ENCODE assay signal across 1 cellular context in the genomic region with DNA sequence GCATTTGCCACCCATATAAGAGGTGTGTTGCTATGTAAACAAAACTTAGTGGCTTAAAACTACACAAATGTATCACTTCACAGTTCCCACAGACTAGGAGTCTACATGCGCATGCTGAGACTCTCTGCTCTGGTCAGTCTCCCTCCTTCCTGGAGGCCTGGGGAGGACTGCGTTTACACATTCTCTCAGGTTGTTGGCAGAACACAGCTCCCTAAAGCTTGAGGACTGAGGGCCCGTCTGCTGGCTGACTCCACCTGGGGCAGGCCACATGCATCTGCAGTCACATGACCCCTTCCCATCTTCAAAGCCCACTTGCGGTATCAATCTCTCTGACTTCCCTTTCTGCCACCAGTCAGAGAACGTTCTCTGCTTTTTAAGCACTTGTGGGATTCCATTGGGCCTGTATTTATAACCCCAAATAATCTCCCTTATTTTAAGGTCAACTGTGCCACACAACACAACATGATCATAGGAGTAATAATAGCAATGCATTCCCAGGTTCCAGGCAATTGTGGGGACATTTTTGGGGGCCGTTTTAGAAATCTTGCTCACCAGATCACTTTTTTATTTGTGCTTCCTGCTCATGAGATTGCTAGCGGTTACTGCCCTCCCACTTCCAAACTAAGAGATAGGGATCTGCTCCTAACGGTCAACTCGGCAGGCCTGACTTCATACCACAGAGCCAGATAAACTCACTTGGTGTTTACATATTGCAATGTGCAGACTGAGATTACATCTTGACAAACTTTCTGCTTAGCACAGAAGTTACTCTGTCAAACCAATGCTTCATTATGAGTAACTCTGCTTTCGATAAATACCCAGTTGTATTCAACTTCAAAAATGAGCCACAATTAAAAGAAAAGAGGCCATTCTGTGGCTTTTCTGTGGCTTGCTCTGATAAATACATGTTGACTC.
TF ChIP-seq lines count a peak whose summit lies in the region.

No MANE protein-coding gene starts in this region.

TF ChIP-seq in GM12878, 131 proteins besides CTCF, POLR2A, EP300 and RAD21 (continued from another document and continues in another):
- TF ChIP-seq, protein P1, sequence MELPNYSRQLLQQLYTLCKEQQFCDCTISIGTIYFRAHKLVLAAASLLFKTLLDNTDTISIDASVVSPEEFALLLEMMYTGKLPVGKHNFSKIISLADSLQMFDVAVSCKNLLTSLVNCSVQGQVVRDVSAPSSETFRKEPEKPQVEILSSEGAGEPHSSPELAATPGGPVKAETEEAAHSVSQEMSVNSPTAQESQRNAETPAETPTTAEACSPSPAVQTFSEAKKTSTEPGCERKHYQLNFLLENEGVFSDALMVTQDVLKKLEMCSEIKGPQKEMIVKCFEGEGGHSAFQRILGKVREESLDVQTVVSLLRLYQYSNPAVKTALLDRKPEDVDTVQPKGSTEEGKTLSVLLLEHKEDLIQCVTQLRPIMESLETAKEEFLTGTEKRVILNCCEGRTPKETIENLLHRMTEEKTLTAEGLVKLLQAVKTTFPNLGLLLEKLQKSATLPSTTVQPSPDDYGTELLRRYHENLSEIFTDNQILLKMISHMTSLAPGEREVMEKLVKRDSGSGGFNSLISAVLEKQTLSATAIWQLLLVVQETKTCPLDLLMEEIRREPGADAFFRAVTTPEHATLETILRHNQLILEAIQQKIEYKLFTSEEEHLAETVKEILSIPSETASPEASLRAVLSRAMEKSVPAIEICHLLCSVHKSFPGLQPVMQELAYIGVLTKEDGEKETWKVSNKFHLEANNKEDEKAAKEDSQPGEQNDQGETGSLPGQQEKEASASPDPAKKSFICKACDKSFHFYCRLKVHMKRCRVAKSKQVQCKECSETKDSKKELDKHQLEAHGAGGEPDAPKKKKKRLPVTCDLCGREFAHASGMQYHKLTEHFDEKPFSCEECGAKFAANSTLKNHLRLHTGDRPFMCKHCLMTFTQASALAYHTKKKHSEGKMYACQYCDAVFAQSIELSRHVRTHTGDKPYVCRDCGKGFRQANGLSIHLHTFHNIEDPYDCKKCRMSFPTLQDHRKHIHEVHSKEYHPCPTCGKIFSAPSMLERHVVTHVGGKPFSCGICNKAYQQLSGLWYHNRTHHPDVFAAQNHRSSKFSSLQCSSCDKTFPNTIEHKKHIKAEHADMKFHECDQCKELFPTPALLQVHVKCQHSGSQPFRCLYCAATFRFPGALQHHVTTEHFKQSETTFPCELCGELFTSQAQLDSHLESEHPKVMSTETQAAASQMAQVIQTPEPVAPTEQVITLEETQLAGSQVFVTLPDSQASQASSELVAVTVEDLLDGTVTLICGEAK (IDR thresholded peaks at IDR 0.05; ENCODE audit: borderline replicate concordance) = no peak
- TF ChIP-seq, protein P2, sequence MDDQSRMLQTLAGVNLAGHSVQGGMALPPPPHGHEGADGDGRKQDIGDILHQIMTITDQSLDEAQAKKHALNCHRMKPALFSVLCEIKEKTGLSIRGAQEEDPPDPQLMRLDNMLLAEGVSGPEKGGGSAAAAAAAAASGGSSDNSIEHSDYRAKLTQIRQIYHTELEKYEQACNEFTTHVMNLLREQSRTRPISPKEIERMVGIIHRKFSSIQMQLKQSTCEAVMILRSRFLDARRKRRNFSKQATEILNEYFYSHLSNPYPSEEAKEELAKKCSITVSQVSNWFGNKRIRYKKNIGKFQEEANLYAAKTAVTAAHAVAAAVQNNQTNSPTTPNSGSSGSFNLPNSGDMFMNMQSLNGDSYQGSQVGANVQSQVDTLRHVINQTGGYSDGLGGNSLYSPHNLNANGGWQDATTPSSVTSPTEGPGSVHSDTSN (IDR thresholded peaks at IDR 0.05; ENCODE audit: insufficient replicate concordance, low read depth, low read length) = no peak
- no peak for TF ChIP-seq WRNIP1 (IDR thresholded peaks at IDR 0.05; ENCODE audit: borderline replicate concordance, low read depth, low read length)
- TF ChIP-seq, protein P3, sequence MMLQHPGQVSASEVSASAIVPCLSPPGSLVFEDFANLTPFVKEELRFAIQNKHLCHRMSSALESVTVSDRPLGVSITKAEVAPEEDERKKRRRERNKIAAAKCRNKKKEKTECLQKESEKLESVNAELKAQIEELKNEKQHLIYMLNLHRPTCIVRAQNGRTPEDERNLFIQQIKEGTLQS (IDR thresholded peaks at IDR 0.05; ENCODE audit: borderline replicate concordance, extremely low read depth, low read depth, low read length) = peak; percentile 72; the same call in 1 of the 2 replicates
- no peak for TF ChIP-seq CHD1 (IDR thresholded peaks at IDR 0.05; ENCODE audit: low read depth, low read length)
- no peak for TF ChIP-seq NR2C1 (IDR thresholded peaks at IDR 0.05)
- 0 out of 4 replicates have a peak, but pooled peaks of 1 of the 2 experiments have one; percentile 16 for TF ChIP-seq ETV6 (conservative IDR thresholded peaks at IDR 0.05 in 1 of 2, IDR thresholded peaks at IDR 0.05 in 1 of 2; ENCODE audit: borderline replicate concordance in 1 of 2, low read depth in 1 of 2)
- TF ChIP-seq RBBP5 (conservative IDR thresholded peaks at IDR 0.05) = no peak
- TF ChIP-seq ZBED1 (IDR thresholded peaks at IDR 0.05; ENCODE audit: borderline replicate concordance) = no peak
- TF ChIP-seq ATF7 (IDR thresholded peaks at IDR 0.05; ENCODE audit: low read depth) = no peak
- no peak for TF ChIP-seq ESRRA (IDR thresholded peaks at IDR 0.05; ENCODE audit: low read length)
- no peak for TF ChIP-seq SMAD1 (IDR thresholded peaks at IDR 0.05; ENCODE audit: low read depth, partially characterized antibody)
- TF ChIP-seq SREBF2 (IDR thresholded peaks at IDR 0.05; ENCODE audit: low read length) = no peak
- 0 out of 2 replicates have a peak, but pooled peaks have one; percentile 15 for TF ChIP-seq YY1 (IDR thresholded peaks at IDR 0.05; ENCODE audit: low read depth, low read length)
- TF ChIP-seq FOXM1 (IDR thresholded peaks at IDR 0.05; ENCODE audit: low read depth, low read length) = peak; percentile 50; the same call in 1 of the 2 replicates
- TF ChIP-seq SP1 (IDR thresholded peaks at IDR 0.05; ENCODE audit: low read depth, low read length) = no peak
- TF ChIP-seq, protein P4, sequence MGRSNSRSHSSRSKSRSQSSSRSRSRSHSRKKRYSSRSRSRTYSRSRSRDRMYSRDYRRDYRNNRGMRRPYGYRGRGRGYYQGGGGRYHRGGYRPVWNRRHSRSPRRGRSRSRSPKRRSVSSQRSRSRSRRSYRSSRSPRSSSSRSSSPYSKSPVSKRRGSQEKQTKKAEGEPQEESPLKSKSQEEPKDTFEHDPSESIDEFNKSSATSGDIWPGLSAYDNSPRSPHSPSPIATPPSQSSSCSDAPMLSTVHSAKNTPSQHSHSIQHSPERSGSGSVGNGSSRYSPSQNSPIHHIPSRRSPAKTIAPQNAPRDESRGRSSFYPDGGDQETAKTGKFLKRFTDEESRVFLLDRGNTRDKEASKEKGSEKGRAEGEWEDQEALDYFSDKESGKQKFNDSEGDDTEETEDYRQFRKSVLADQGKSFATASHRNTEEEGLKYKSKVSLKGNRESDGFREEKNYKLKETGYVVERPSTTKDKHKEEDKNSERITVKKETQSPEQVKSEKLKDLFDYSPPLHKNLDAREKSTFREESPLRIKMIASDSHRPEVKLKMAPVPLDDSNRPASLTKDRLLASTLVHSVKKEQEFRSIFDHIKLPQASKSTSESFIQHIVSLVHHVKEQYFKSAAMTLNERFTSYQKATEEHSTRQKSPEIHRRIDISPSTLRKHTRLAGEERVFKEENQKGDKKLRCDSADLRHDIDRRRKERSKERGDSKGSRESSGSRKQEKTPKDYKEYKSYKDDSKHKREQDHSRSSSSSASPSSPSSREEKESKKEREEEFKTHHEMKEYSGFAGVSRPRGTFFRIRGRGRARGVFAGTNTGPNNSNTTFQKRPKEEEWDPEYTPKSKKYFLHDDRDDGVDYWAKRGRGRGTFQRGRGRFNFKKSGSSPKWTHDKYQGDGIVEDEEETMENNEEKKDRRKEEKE (IDR thresholded peaks at IDR 0.05) = no peak
- TF ChIP-seq ZNF24 (IDR thresholded peaks at IDR 0.05) = peak; percentile 21; the same call in 1 of the 2 replicates
- TF ChIP-seq, protein P5, sequence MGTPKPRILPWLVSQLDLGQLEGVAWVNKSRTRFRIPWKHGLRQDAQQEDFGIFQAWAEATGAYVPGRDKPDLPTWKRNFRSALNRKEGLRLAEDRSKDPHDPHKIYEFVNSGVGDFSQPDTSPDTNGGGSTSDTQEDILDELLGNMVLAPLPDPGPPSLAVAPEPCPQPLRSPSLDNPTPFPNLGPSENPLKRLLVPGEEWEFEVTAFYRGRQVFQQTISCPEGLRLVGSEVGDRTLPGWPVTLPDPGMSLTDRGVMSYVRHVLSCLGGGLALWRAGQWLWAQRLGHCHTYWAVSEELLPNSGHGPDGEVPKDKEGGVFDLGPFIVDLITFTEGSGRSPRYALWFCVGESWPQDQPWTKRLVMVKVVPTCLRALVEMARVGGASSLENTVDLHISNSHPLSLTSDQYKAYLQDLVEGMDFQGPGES (IDR thresholded peaks at IDR 0.05) = no peak
- TF ChIP-seq, protein P6, sequence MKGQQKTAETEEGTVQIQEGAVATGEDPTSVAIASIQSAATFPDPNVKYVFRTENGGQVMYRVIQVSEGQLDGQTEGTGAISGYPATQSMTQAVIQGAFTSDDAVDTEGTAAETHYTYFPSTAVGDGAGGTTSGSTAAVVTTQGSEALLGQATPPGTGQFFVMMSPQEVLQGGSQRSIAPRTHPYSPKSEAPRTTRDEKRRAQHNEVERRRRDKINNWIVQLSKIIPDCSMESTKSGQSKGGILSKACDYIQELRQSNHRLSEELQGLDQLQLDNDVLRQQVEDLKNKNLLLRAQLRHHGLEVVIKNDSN (IDR thresholded peaks at IDR 0.05; ENCODE audit: borderline replicate concordance, extremely low read length, insufficient read depth, low read depth, low read length) = peak; percentile 87
- 0 out of 2 replicates have a peak, but pooled peaks have one; percentile 35 for TF ChIP-seq IRF4 (IDR thresholded peaks at IDR 0.05; ENCODE audit: low read depth, low read length)
- no peak for TF ChIP-seq LARP7 (IDR thresholded peaks at IDR 0.05)
- TF ChIP-seq HCFC1 (IDR thresholded peaks at IDR 0.05; ENCODE audit: low read length) = no peak
- TF ChIP-seq BCL11A (IDR thresholded peaks at IDR 0.05; ENCODE audit: low read depth, low read length) = peak; percentile 60; the same call in 1 of the 2 replicates
- TF ChIP-seq EED (IDR thresholded peaks at IDR 0.05; ENCODE audit: low read depth) = 0 out of 2 replicates have a peak, but pooled peaks have one; percentile 24
- TF ChIP-seq SREBF1 (IDR thresholded peaks at IDR 0.05; ENCODE audit: low read length) = no peak
- no peak for TF ChIP-seq ZNF207 (IDR thresholded peaks at IDR 0.05; ENCODE audit: borderline replicate concordance)
- TF ChIP-seq MXI1 (IDR thresholded peaks at IDR 0.05; ENCODE audit: low read depth, low read length) = no peak
- TF ChIP-seq HDAC6 (IDR thresholded peaks at IDR 0.05; ENCODE audit: unreplicated experiment) = no peak
- TF ChIP-seq, protein P7, sequence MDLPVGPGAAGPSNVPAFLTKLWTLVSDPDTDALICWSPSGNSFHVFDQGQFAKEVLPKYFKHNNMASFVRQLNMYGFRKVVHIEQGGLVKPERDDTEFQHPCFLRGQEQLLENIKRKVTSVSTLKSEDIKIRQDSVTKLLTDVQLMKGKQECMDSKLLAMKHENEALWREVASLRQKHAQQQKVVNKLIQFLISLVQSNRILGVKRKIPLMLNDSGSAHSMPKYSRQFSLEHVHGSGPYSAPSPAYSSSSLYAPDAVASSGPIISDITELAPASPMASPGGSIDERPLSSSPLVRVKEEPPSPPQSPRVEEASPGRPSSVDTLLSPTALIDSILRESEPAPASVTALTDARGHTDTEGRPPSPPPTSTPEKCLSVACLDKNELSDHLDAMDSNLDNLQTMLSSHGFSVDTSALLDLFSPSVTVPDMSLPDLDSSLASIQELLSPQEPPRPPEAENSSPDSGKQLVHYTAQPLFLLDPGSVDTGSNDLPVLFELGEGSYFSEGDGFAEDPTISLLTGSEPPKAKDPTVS (IDR thresholded peaks at IDR 0.05; ENCODE audit: low read depth, low read length) = no peak
- TF ChIP-seq KDM1A (IDR thresholded peaks at IDR 0.05; ENCODE audit: borderline replicate concordance) = no peak
- TF ChIP-seq FOS (IDR thresholded peaks at IDR 0.05; ENCODE audit: borderline replicate concordance, extremely low read depth, insufficient read length) = no peak
- TF ChIP-seq, protein P8, sequence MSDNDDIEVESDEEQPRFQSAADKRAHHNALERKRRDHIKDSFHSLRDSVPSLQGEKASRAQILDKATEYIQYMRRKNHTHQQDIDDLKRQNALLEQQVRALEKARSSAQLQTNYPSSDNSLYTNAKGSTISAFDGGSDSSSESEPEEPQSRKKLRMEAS (IDR thresholded peaks at IDR 0.05; ENCODE audit: low read depth, low read length) = 0 out of 2 replicates have a peak, but pooled peaks have one; percentile 26
- TF ChIP-seq, protein P9, sequence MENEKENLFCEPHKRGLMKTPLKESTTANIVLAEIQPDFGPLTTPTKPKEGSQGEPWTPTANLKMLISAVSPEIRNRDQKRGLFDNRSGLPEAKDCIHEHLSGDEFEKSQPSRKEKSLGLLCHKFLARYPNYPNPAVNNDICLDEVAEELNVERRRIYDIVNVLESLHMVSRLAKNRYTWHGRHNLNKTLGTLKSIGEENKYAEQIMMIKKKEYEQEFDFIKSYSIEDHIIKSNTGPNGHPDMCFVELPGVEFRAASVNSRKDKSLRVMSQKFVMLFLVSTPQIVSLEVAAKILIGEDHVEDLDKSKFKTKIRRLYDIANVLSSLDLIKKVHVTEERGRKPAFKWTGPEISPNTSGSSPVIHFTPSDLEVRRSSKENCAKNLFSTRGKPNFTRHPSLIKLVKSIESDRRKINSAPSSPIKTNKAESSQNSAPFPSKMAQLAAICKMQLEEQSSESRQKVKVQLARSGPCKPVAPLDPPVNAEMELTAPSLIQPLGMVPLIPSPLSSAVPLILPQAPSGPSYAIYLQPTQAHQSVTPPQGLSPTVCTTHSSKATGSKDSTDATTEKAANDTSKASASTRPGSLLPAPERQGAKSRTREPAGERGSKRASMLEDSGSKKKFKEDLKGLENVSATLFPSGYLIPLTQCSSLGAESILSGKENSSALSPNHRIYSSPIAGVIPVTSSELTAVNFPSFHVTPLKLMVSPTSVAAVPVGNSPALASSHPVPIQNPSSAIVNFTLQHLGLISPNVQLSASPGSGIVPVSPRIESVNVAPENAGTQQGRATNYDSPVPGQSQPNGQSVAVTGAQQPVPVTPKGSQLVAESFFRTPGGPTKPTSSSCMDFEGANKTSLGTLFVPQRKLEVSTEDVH (IDR thresholded peaks at IDR 0.05; ENCODE audit: low read depth, partially characterized antibody) = no peak
